In the genomic region with DNA sequence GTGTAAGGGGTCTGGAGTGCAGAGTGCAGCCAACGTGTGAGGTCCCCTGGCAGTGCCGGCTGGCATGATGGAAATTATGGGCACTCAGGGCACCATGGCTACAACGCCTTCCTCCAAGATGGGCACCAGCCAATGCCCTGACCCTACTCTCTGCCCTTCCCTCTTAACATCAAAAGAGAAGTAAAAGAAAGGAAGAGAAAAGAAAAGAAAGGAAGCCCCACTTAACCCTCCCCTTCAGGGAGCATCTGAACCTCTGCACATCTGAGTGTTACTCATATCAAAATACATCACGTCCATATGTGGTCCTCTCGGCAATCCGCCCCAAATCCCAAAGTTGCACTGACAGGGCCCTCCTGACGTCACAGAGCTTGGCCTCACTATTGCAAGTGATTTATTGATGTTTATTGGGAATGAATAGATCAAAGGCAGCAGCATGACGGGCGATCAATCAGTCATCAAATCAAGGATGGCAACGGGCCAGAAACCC, we compare ENCODE assay signal across 9 cellular contexts. TPM values are rescaled to one million over a fixed set of nuclear protein-coding genes. Genes with fewer than 3 reads are reported as not detected.
DNase-seq lines count a peak whose midpoint lies in the region; ATAC-seq and TF ChIP-seq lines count a peak whose summit lies in the region.
"Had no signal": no experiment of that assay in that cellular context is flagged by ENCODE, and none has a peak within 500 bp of the region (broad histone marks: within the 10 kb centered on the region; RNA-seq: fewer than 3 reads in every experiment).

No MANE protein-coding gene starts in this region.

- no peak for DNase-seq in A673 (ENCODE audit: low spot score)
- no peak for DNase-seq in dorsolateral prefrontal cortex
- DNase-seq in naive thymus-derived CD8-positive, alpha-beta T cell: no peak
- no peak for DNase-seq in stimulated activated CD8-positive, alpha-beta memory T cell treated with anti-CD3 and anti-CD28 coated beads, Interleukin-4, amount 100 ng/mL, for 48 hours
- no peak for DNase-seq in medulla oblongata (ENCODE audit: extremely low spot score)
- DNase-seq in hepatic stellate cell (ENCODE audit: low spot score): no peak
- DNase-seq: GDM1 had no signal

- POLR2A ChIA-PET in A673 (lab: Charles Lee; ENCODE audit: low non-redundant PET): interaction anchor here (0.7 kb wide), 1 partner anchor 9 kb away, joined by 3 read pairs; no protein-coding TSS in a partner anchor
- POLR2A ChIA-PET in HEK293 (lab: Yijun Ruan, JAX): no interaction called here
- POLR2A ChIA-PET in naive thymus-derived CD8-positive, alpha-beta T cell (lab: Charles Lee): interaction anchor here (0.7 kb wide), 1 partner anchor 9 kb away, joined by 3 read pairs; no protein-coding TSS in a partner anchor

- no peak for TF ChIP-seq CTCF in A673 (conservative IDR thresholded peaks at IDR 0.05; ENCODE audit: low read depth, low read length)
- no peak for TF ChIP-seq CTCF in HEK293 (tag by site-specific recombination; IDR thresholded peaks at IDR 0.05)
- no peak for TF ChIP-seq CTCF in dorsolateral prefrontal cortex (IDR thresholded peaks at IDR 0.05 in 54 of 56, conservative IDR thresholded peaks at IDR 0.05 in 2 of 56; ENCODE audit: low read depth in 1 of 56, partially characterized antibody in 56 of 56)

- peak overlapping the region; percentile 90 for H3K4me3 ChIP-seq in A673 (ENCODE audit: low read depth, low read length, poor library complexity, severe bottlenecking)
- no peak overlapping the region for H3K4me3 ChIP-seq in HEK293 (ENCODE audit: low read depth, low read length)
- H3K4me3 ChIP-seq in dorsolateral prefrontal cortex: peak overlapping the region in 57 of 59 donors; percentile 11 to 97 (median 82)

- peaks cover 33% of the 10 kb centered on the region for H3K4me1 ChIP-seq in A673 (ENCODE audit: insufficient read depth, low read length, poor library complexity, severe bottlenecking)
- H3K4me1 ChIP-seq in HEK293 (ENCODE audit: control insufficient read depth, insufficient read depth, low read length): peaks cover 26% of the 10 kb centered on the region

- BruUV-seq in A673 (replicated peaks; lab: Mats Ljungman, UMichigan): TSS peak; percentile 36

- no peaks in the 10 kb centered on the region for H3K9me3 ChIP-seq in A673 (ENCODE audit: low read depth, low read length, poor library complexity, severe bottlenecking)
- no peaks in the 10 kb centered on the region for H3K9me3 ChIP-seq in HEK293 (ENCODE audit: control insufficient read depth, insufficient read depth, low read depth, low read length)

- H3K4me3 Mint-ChIP-seq in naive thymus-derived CD8-positive, alpha-beta T cell: peak overlapping the region; percentile 71 to 93 (median 82)

- H3K36me3 Mint-ChIP-seq in naive thymus-derived CD8-positive, alpha-beta T cell: peaks cover 0 to 5% (median 0%) of the 10 kb centered on the region in 3 donors

- H3K4me1 Mint-ChIP-seq in naive thymus-derived CD8-positive, alpha-beta T cell: peaks cover 9 to 32% (median 23%) of the 10 kb centered on the region in 4 donors

- CTCF ChIA-PET in A673 (lab: Charles Lee): no interaction called here
- CTCF ChIA-PET in HEK293 (lab: Yijun Ruan, JAX): interaction anchor here (0.9 to 4.3 kb wide), 3 partner anchors 8 to 293 kb away, joined by 3 to 18 read pairs (median 7); no protein-coding TSS in a partner anchor

- H3K9me3 Mint-ChIP-seq in naive thymus-derived CD8-positive, alpha-beta T cell: peaks cover 0 to 3% (median 0%) of the 10 kb centered on the region in 9 donors

- no peak overlapping the region for H3K27ac Mint-ChIP-seq in naive thymus-derived CD8-positive, alpha-beta T cell

- H3K27me3 ChIP-seq in A673 (replicated peaks; ENCODE audit: insufficient read depth, low read depth, low read length, poor library complexity): no peaks in the 10 kb centered on the region
- peaks cover 0 to 10% (median 0%) of the 10 kb centered on the region in 45 donors for H3K27me3 ChIP-seq in dorsolateral prefrontal cortex

- H3K27me3 Mint-ChIP-seq in naive thymus-derived CD8-positive, alpha-beta T cell: peaks cover 31 to 65% (median 47%) of the 10 kb centered on the region in 5 donors

- intact Hi-C loops in A673 (cut with micrococcal nuclease; ENCODE audit: unreplicated experiment) (loop anchor here (10.0 kb wide), 3 partner anchors 283 to 653 kb away; no protein-coding TSS in a partner anchor), dorsolateral prefrontal cortex (cut with DNase I) (loop anchor here in 1 of 2 donors (10.0 kb wide), 1 partner anchor 653 kb away; no protein-coding TSS in a partner anchor)

- H3K36me3 ChIP-seq in A673 (ENCODE audit: insufficient read depth, low read length, poor library complexity, severe bottlenecking): no peaks in the 10 kb centered on the region
- H3K36me3 ChIP-seq in HEK293 (ENCODE audit: control insufficient read depth in 2 of 2, insufficient read depth in 1 of 2, low read length in 2 of 2): peaks cover 0 to 4% of the 10 kb centered on the region in 2 experiments; a peak in 1 of 3 replicates

- H3K27ac ChIP-seq in A673 (ENCODE audit: low read depth, low read length, poor library complexity, severe bottlenecking) (no peak overlapping the region), HEK293 (ENCODE audit: extremely low read depth, low read depth, low read length) (no peak overlapping the region), dorsolateral prefrontal cortex (peak overlapping the region in 23 of 59 donors; percentile 10 to 90 (median 71))

- no peak for ATAC-seq in naive thymus-derived CD8-positive, alpha-beta T cell
- ATAC-seq in HG03196 (IDR thresholded peaks at IDR 0.05; ENCODE audit: unreplicated experiment): no peak

TF ChIP-seq in HEK293, 187 proteins besides CTCF, POLR2A, EP300 and RAD21 (continues in another document):
- TF ChIP-seq, protein P1, sequence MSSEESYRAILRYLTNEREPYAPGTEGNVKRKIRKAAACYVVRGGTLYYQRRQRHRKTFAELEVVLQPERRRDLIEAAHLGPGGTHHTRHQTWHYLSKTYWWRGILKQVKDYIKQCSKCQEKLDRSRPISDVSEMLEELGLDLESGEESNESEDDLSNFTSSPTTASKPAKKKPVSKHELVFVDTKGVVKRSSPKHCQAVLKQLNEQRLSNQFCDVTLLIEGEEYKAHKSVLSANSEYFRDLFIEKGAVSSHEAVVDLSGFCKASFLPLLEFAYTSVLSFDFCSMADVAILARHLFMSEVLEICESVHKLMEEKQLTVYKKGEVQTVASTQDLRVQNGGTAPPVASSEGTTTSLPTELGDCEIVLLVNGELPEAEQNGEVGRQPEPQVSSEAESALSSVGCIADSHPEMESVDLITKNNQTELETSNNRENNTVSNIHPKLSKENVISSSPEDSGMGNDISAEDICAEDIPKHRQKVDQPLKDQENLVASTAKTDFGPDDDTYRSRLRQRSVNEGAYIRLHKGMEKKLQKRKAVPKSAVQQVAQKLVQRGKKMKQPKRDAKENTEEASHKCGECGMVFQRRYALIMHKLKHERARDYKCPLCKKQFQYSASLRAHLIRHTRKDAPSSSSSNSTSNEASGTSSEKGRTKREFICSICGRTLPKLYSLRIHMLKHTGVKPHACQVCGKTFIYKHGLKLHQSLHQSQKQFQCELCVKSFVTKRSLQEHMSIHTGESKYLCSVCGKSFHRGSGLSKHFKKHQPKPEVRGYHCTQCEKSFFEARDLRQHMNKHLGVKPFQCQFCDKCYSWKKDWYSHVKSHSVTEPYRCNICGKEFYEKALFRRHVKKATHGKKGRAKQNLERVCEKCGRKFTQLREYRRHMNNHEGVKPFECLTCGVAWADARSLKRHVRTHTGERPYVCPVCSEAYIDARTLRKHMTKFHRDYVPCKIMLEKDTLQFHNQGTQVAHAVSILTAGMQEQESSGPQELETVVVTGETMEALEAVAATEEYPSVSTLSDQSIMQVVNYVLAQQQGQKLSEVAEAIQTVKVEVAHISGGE (tag by site-specific recombination; conservative IDR thresholded peaks at IDR 0.05; ENCODE audit: low read depth): no peak
- no peak for TF ChIP-seq ZNF555 (tag by site-specific recombination; conservative IDR thresholded peaks at IDR 0.05)

RNA-seq across cellular contexts. Expression of gene TSHZ3, which starts 1.4 kb away (rescaled TPM):
- 14.8 and 15.5 TPM in 2 replicates for total RNA-seq in A673 (2021)
- total RNA-seq in dorsolateral prefrontal cortex: 10 to 100 TPM in 119 of 120 experiments, 1 to 10 TPM in 1; 8.4 to 35.0 (median 22.7) TPM
- total RNA-seq in naive thymus-derived CD8-positive, alpha-beta T cell: not detected
- polyA plus RNA-seq in naive thymus-derived CD8-positive, alpha-beta T cell: under 1 TPM in 1 of 3 donors, not detected in 2; 0.09 TPM

Comparison
In these comparisons a context has a peak if more than half of its experiments do, and no peak if none do; other contexts are left out.
1. RNA of gene TSHZ3, which starts 1.4 kb away (total RNA-seq): 8.4 to 35.0 TPM in dorsolateral prefrontal cortex and 14.8 to 15.5 TPM in A673; not detected in naive thymus-derived CD8-positive, alpha-beta T cell; every median in the first group is over 4 times any median in the second.